Comparison of ENCODE assay signal across 10 cellular contexts in the genomic region with DNA sequence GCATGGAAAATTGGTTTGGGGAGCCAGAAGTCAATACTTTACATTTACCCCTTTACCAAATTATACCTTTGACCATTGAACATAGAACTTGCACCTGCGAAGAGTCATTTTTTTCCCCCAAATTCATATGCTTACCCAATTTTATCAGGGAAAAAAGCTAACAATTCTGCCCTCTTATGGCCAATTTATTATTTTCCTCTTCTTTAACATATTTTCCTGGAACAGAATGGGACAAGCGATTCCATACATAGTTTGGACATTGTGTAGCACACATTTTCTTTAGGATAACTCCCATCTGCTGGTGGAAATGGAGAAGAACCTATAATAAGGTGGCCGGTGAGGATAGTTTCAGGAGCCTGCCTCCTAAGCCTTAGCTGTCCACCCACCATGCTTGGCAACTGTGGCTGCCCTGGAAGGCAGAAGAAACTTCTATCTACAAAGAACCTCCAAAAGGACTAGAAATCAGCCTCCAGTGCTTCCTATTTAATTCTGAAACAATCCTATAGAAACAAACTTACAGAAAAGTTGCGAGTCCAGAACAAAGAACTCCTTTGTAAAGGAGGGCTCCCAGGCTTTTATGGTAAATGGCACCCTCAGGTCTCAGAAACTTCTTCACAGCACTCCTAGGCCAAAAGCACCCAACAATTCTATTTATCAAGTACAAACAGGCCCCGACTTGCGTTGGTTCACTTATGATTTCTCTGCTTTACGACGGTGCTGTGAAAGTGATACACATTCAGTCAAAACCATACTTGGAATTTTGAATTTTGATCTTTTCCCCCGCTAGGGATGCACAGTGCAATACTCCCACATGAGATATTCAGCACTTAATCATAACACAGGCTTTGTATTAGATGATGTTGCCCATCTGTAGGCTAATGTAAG.
DNase-seq lines count a peak whose midpoint lies in the region; ATAC-seq, FAIRE-seq and TF ChIP-seq lines count a peak whose summit lies in the region.
"Had no signal": no experiment of that assay in that cellular context is flagged by ENCODE, and none has a peak within 500 bp of the region (broad histone marks: within the 10 kb centered on the region; RNA-seq: fewer than 3 reads in every experiment).

No MANE protein-coding gene starts in this region.

- no peak overlapping the region for H3K14ac ChIP-seq in IMR-90 (replicated peaks; ENCODE audit: low read depth, low read length)

- no peak overlapping the region for H2BK120ac ChIP-seq in IMR-90 (ENCODE audit: low read depth, low read length)

- peak; percentile 41 for TF ChIP-seq CTCF in IMR-90 (conservative IDR thresholded peaks at IDR 0.05; ENCODE audit: low read depth, low read length)
- peak; percentile 44 for TF ChIP-seq CTCF in astrocyte (IDR thresholded peaks at IDR 0.05; ENCODE audit: insufficient read depth, low read depth, low read length)
- peak; percentile 20 to 53 (median 42) for TF ChIP-seq CTCF in right lobe of liver (IDR thresholded peaks at IDR 0.05)

- H2AK9ac ChIP-seq in IMR-90 (replicated peaks; ENCODE audit: low read depth, low read length, poor library complexity) = no peak overlapping the region

- no TSS peak for BruUV-seq in IMR-90 (replicated peaks; lab: Mats Ljungman, UMichigan)

- no peak overlapping the region for H3K4me2 ChIP-seq in IMR-90 (ENCODE audit: low read depth, low read length)
- H3K4me2 ChIP-seq in astrocyte (ENCODE audit: low read length) = no peak overlapping the region

- H3K4me3 ChIP-seq in IMR-90 (ENCODE audit: insufficient read depth, low read depth, low read length) (no peak overlapping the region), astrocyte (ENCODE audit: insufficient read depth, low read depth, low read length) (no peak overlapping the region), right lobe of liver (no peak overlapping the region), aorta (ENCODE audit: low read length in 2 of 2) (no peak overlapping the region)

- H3K9me3 ChIP-seq in IMR-90 (ENCODE audit: control insufficient read depth, insufficient read depth, low read length) (no peaks in the 10 kb centered on the region), astrocyte (ENCODE audit: insufficient read depth, low read depth, low read length) (no peaks in the 10 kb centered on the region), right lobe of liver (no peaks in the 10 kb centered on the region), aorta (ENCODE audit: control insufficient read depth, low read length) (no peaks in the 10 kb centered on the region)

- no peak for TF ChIP-seq POLR2A in IMR-90 (IDR thresholded peaks at IDR 0.05; ENCODE audit: low read depth, low read length)
- no peak for TF ChIP-seq POLR2A in right lobe of liver (IDR thresholded peaks at IDR 0.05)

- no peaks in the 10 kb centered on the region for H3K79me2 ChIP-seq in astrocyte (ENCODE audit: insufficient read depth, low read length)

- H3K36me3 ChIP-seq in IMR-90 (ENCODE audit: control insufficient read depth, insufficient read depth, low read length) (no peaks in the 10 kb centered on the region), astrocyte (ENCODE audit: insufficient read depth, low read length) (no peaks in the 10 kb centered on the region), right lobe of liver (no peaks in the 10 kb centered on the region), aorta (ENCODE audit: control insufficient read depth in 1 of 2, insufficient read depth in 2 of 2, low read length in 1 of 2) (no peaks in the 10 kb centered on the region)

- H3K18ac ChIP-seq in IMR-90 (ENCODE audit: low read depth, low read length) = no peak overlapping the region

- no peak overlapping the region for H3K4me3 Mint-ChIP-seq in astrocyte (ENCODE audit: unreplicated experiment)
- no peak overlapping the region for H3K4me3 Mint-ChIP-seq in activated naive CD8-positive, alpha-beta T cell treated with anti-CD3 and anti-CD28 coated beads for 36 hours
- H3K4me3 Mint-ChIP-seq: dendritic cell treated with granulocyte-macrophage colony-stimulating factor and Interleukin-4, amounts not matched to agents 40 ng/mL and 50 ng/mL, for 4 days had no signal

- H3K27ac Mint-ChIP-seq in astrocyte (ENCODE audit: unreplicated experiment) = no peak overlapping the region
- H3K27ac Mint-ChIP-seq in activated naive CD8-positive, alpha-beta T cell treated with anti-CD3 and anti-CD28 coated beads for 36 hours = no peak overlapping the region
- H3K27ac Mint-ChIP-seq: dendritic cell treated with granulocyte-macrophage colony-stimulating factor and Interleukin-4, amounts not matched to agents 40 ng/mL and 50 ng/mL, for 4 days had no signal

- H2BK5ac ChIP-seq in IMR-90 (ENCODE audit: low read depth, low read length, poor library complexity, severe bottlenecking) = no peak overlapping the region

- 0 out of 2 replicates have a peak, but pooled peaks cover 3% of the 10 kb centered on the region for H4K20me1 ChIP-seq in IMR-90 (ENCODE audit: insufficient read depth, low read length)
- no peaks in the 10 kb centered on the region for H4K20me1 ChIP-seq in astrocyte (ENCODE audit: insufficient read depth, low read length)

- peaks cover 8% of the 10 kb centered on the region for H3K4me1 Mint-ChIP-seq in astrocyte (ENCODE audit: low read depth, unreplicated experiment)
- no peaks in the 10 kb centered on the region for H3K4me1 Mint-ChIP-seq in activated naive CD8-positive, alpha-beta T cell treated with anti-CD3 and anti-CD28 coated beads for 36 hours

- no peak overlapping the region for H3K4ac ChIP-seq in IMR-90 (ENCODE audit: low read depth, low read length)

- dilution Hi-C loops in IMR-90 (cut with HindIII; ENCODE audit: low sequenced_read_pairs, unreplicated experiment) = no loop called here

- H2BK15ac ChIP-seq in IMR-90 (ENCODE audit: low read depth, low read length) = no peak overlapping the region

- H3K27me3 ChIP-seq in IMR-90 (ENCODE audit: control insufficient read depth, insufficient read depth, low read length) = peaks cover 33% of the 10 kb centered on the region
- H3K27me3 ChIP-seq in astrocyte (ENCODE audit: insufficient read depth, low read length) = peaks cover 8% of the 10 kb centered on the region
- no peaks in the 10 kb centered on the region for H3K27me3 ChIP-seq in right lobe of liver
- H3K27me3 ChIP-seq in aorta (ENCODE audit: control insufficient read depth in 1 of 2, insufficient read depth in 2 of 2, low read length in 1 of 2) = no peaks in the 10 kb centered on the region

- peaks cover 1% of the 10 kb centered on the region for H3K36me3 Mint-ChIP-seq in astrocyte (ENCODE audit: low read depth, unreplicated experiment)
- H3K36me3 Mint-ChIP-seq in activated naive CD8-positive, alpha-beta T cell treated with anti-CD3 and anti-CD28 coated beads for 36 hours = no peaks in the 10 kb centered on the region

- H3K9me1 ChIP-seq in IMR-90 (ENCODE audit: insufficient read depth, low read length) = no peaks in the 10 kb centered on the region

- H4K8ac ChIP-seq in IMR-90 (ENCODE audit: low read depth in 2 of 2, low read length in 2 of 2) = no peak overlapping the region

- FAIRE-seq in astrocyte (lab: Jason Lieb, UNC) = no peak

- H3K27me3 Mint-ChIP-seq in astrocyte (ENCODE audit: low read depth, unreplicated experiment) = peaks cover 23% of the 10 kb centered on the region
- no peaks in the 10 kb centered on the region for H3K27me3 Mint-ChIP-seq in activated naive CD8-positive, alpha-beta T cell treated with anti-CD3 and anti-CD28 coated beads for 36 hours

- H2BK20ac ChIP-seq in IMR-90 (ENCODE audit: low read depth, low read length) = no peak overlapping the region; the same call in 1 of the 2 replicates

- no peak overlapping the region for H2AFZ ChIP-seq in IMR-90 (replicated peaks; ENCODE audit: low read length, poor library complexity)
- no peak overlapping the region for H2AFZ ChIP-seq in astrocyte (ENCODE audit: low read depth, low read length)

- peaks cover 1% of the 10 kb centered on the region for H3K9me3 Mint-ChIP-seq in astrocyte (ENCODE audit: unreplicated experiment)
- H3K9me3 Mint-ChIP-seq in activated naive CD8-positive, alpha-beta T cell treated with anti-CD3 and anti-CD28 coated beads for 36 hours = no peaks in the 10 kb centered on the region
- H3K9me3 Mint-ChIP-seq: dendritic cell treated with granulocyte-macrophage colony-stimulating factor and Interleukin-4, amounts not matched to agents 40 ng/mL and 50 ng/mL, for 4 days had no signal

- TF ChIP-seq RAD21 in IMR-90 (IDR thresholded peaks at IDR 0.05; ENCODE audit: low read length) = peak; percentile 38

- H3K56ac ChIP-seq in IMR-90 (ENCODE audit: extremely low read depth, insufficient read depth, low read length) = no peak overlapping the region

- peak; percentile 54 for ATAC-seq in IMR-90 (ENCODE audit: low read depth)
- ATAC-seq in right lobe of liver = no peak
- ATAC-seq in aorta (ENCODE audit: low FRiP score) = no peak
- ATAC-seq in GM18868 (IDR thresholded peaks at IDR 0.05; ENCODE audit: unreplicated experiment) = no peak

- WGBS in IMR-90 (ENCODE audit: extremely low coverage in 2 of 2, insufficient read length in 1 of 2), 2 experiments = 40% methylated on average over 1 of the region's 9 CpGs; no CpG with 5 or more reads in 1 of the 2 experiments
- 54% methylated on average over 9 of the region's 9 CpGs for WGBS in right lobe of liver (ENCODE audit: insufficient coverage, low coverage, low lambda C conversion rate, missing lambda C conversion rate)
- 70 to 71% methylated on average over 9 of the region's 9 CpGs for WGBS in aorta, 2 donors

- CTCF ChIA-PET in IMR-90 (lab: Yijun Ruan, JAX) = no interaction called here

- POLR2A ChIA-PET in IMR-90 (lab: Charles Lee; ENCODE audit: unreplicated experiment) = no interaction called here

- intact Hi-C loops in IMR-90 (cut with micrococcal nuclease) (loop anchor here (10.0 kb wide), 1 partner anchor 1666 kb away; no protein-coding TSS in a partner anchor), right lobe of liver (cut with DNase I) (loop anchor here in 1 of 2 donors (10.0 kb wide), 1 partner anchor 186 kb away; no protein-coding TSS in a partner anchor), aorta (cut with DNase I) (no loop called here)

- H3K4me1 ChIP-seq in IMR-90 (ENCODE audit: control insufficient read depth, insufficient read depth, low read length) (peaks cover 3% of the 10 kb centered on the region), astrocyte (ENCODE audit: insufficient read depth, low read length) (peaks cover 9% of the 10 kb centered on the region), right lobe of liver (no peaks in the 10 kb centered on the region), aorta (ENCODE audit: control insufficient read depth in 1 of 2, insufficient read depth in 2 of 2, low read length in 2 of 2) (no peaks in the 10 kb centered on the region)

- H3K27ac ChIP-seq in IMR-90 (ENCODE audit: insufficient read depth, low read length) (no peak overlapping the region), astrocyte (ENCODE audit: low read depth, low read length) (no peak overlapping the region), right lobe of liver (no peak overlapping the region), aorta (ENCODE audit: low read depth in 1 of 2, low read length in 2 of 2) (no peak overlapping the region)

- no peak overlapping the region for H4K91ac ChIP-seq in IMR-90 (ENCODE audit: insufficient read depth, low read depth, low read length)

- DNase-seq in COLO829 (ENCODE audit: low spot score) (peak; percentile 38), IMR-90 (peak; percentile 55), astrocyte (ENCODE audit: low read depth) (no peak), right lobe of liver (no peak), aorta (no peak), dedifferentiated amniotic fluid mesenchymal stem cell (ENCODE audit: extremely low spot score) (no peak)
- no peak for DNase-seq in activated naive CD8-positive, alpha-beta T cell treated with anti-CD3 and anti-CD28 coated beads for 36 hours
- DNase-seq: NCI-H2029 treated with DMSO at 0.1 percent for 48 hours had no signal

- no peak overlapping the region for H3K23ac ChIP-seq in IMR-90 (ENCODE audit: low read depth, low read length)

- no peaks in the 10 kb centered on the region for H3K79me1 ChIP-seq in IMR-90 (ENCODE audit: low read depth in 1 of 2, low read length in 2 of 2)

- H3K9ac ChIP-seq in IMR-90 (ENCODE audit: low read depth, low read length) (no peak overlapping the region), astrocyte (ENCODE audit: low read length) (no peak overlapping the region)

- in situ Hi-C loops in IMR-90 (cut with MboI; ENCODE audit: low sequenced_read_pairs) = loop anchor here (10.0 kb wide), 1 partner anchor 706 kb away; the partner anchor contains the start of gene CEP112

- no peak overlapping the region for H4K5ac ChIP-seq in IMR-90 (ENCODE audit: low read depth, low read length)

- no peak overlapping the region for H2AK5ac ChIP-seq in IMR-90 (ENCODE audit: low read depth, low read length)

Comparison
In these comparisons a context has a peak if more than half of its experiments do, and no peak if none do; other contexts are left out.
1. DNase-seq: peak in COLO829 (single experiment) and IMR-90 (single experiment); none in astrocyte (single experiment), right lobe of liver (0 of 3), aorta (0 of 2), dedifferentiated amniotic fluid mesenchymal stem cell (single experiment) and activated naive CD8-positive, alpha-beta T cell treated with anti-CD3 and anti-CD28 coated beads for 36 hours (single experiment).
2. Peak in every context shown above with its lines, with median percentiles within 50 percentile points of each other: CTCF ChIP-seq.